ENCODE assay signal across 31 cellular contexts in genomic region chr18:70128271-70128670, GRCh38.
"Had no signal": no experiment of that assay in that cellular context is flagged by ENCODE, and none has a peak within 500 bp of the region (broad histone marks: within the 10 kb centered on the region; RNA-seq: fewer than 3 reads in every experiment).

No MANE protein-coding gene starts in this region.

- FAIRE-seq: bronchial epithelial cell, TTC549 had no signal

- H3K36me3 ChIP-seq: WERI-Rb-1 had no signal

- ATAC-seq: activated CD4-positive, alpha-beta T cell treated with anti-CD3 and anti-CD28 coated beads for 36 hours; activated CD4-positive, CD25-positive, alpha-beta regulatory T cell treated with anti-CD3 and anti-CD28 coated beads, Interleukin-2, amount 50 U/mL, for 24 hours; activated CD8-positive, alpha-beta memory T cell treated with anti-CD3 and anti-CD28 coated beads, Interleukin-2, amount 10 ng/mL, durations not matched to agents 7 days and 5 days; activated CD8-positive, alpha-beta T cell treated with anti-CD3 and anti-CD28 coated beads, Interleukin-2, amount 10 ng/mL, durations not matched to agents 7 days and 5 days; activated naive CD8-positive, alpha-beta T cell treated with anti-CD3 and anti-CD28 coated beads, Interleukin-2, amount 50 U/mL, for 24 hours; WTC11 had no signal

- H3K4me3 ChIP-seq: ascending aorta had no signal

- DNase-seq: activated CD4-positive, alpha-beta memory T cell treated with anti-CD3 and anti-CD28 coated beads, Interleukin-2, amount 10 ng/mL, durations not matched to agents 7 days and 5 days; activated CD4-positive, alpha-beta T cell treated with anti-CD3 and anti-CD28 coated beads for 1 hour; activated CD4-positive, alpha-beta T cell treated with anti-CD3 and anti-CD28 coated beads for 36 hours; activated CD4-positive, alpha-beta T cell treated with anti-CD3 and anti-CD28 coated beads for 48 hours; activated CD4-positive, alpha-beta T cell treated with anti-CD3 and anti-CD28 coated beads, Interleukin-2, amount 10 ng/mL, durations not matched to agents 7 days and 5 days; activated CD4-positive, alpha-beta T cell treated with anti-CD3 and anti-CD28 coated beads, Interleukin-2, amount 50 U/mL, for 48 hours; activated CD4-positive, CD25-positive, alpha-beta regulatory T cell; activated CD8-positive, alpha-beta memory T cell treated with anti-CD3 and anti-CD28 coated beads for 24 hours; activated CD8-positive, alpha-beta memory T cell treated with anti-CD3 and anti-CD28 coated beads, Interleukin-2, amount 10 ng/mL, durations not matched to agents 7 days and 5 days; activated CD8-positive, alpha-beta memory T cell treated with anti-CD3 and anti-CD28 coated beads, Interleukin-2, amount 50 U/mL, for 48 hours; activated CD8-positive, alpha-beta T cell treated with anti-CD3 and anti-CD28 coated beads, Interleukin-2, amount 10 ng/mL, durations not matched to agents 7 days and 5 days; activated effector memory CD4-positive, alpha-beta T cell treated with Interleukin-2 at 50 U/mL for 16 hours; activated gamma-delta T cell; activated naive CD4-positive, alpha-beta T cell treated with anti-CD3 and anti-CD28 coated beads, Interleukin-2, amount 10 ng/mL, durations not matched to agents 7 days and 5 days; activated naive CD4-positive, alpha-beta T cell treated with Interleukin-2 at 50 U/mL for 16 hours; activated naive CD8-positive, alpha-beta T cell treated with anti-CD3 and anti-CD28 coated beads, Interleukin-2, amount 10 ng/mL, durations not matched to agents 7 days and 5 days; activated naive CD8-positive, alpha-beta T cell treated with anti-CD3 and anti-CD28 coated beads, Interleukin-2, amount 50 U/mL, for 24 hours; activated T-cell treated with anti-CD3 and anti-CD28 coated beads, Interleukin-2, amount 50 U/mL, for 24 hours; activated T-cell treated with anti-CD3 and anti-CD28 coated beads, Interleukin-2, amount 50 U/mL, for 48 hours; amygdala; anterior cingulate cortex; central memory CD4-positive, alpha-beta T cell; T-helper 1 cell; T-helper 2 cell; T-helper 9 cell; WERI-Rb-1 had no signal

- H3K27me3 ChIP-seq: ascending aorta had no signal

- H3K9me3 ChIP-seq: ascending aorta had no signal

- H3K27ac ChIP-seq: ascending aorta, WERI-Rb-1 had no signal
